In genomic region chr3:133505813-133506212, GRCh38 we compare ENCODE assay signal across 9 cellular contexts.
DNase-seq lines count a peak whose midpoint lies in the region; ATAC-seq and TF ChIP-seq lines count a peak whose summit lies in the region.
"Had no signal": no experiment of that assay in that cellular context is flagged by ENCODE, and none has a peak within 500 bp of the region (broad histone marks: within the 10 kb centered on the region; RNA-seq: fewer than 3 reads in every experiment).

No MANE protein-coding gene starts in this region.

- ATAC-seq in GM21619 (IDR thresholded peaks at IDR 0.05; ENCODE audit: unreplicated experiment) (peak; percentile 35), lower lobe of right lung (no peak)

- H3K27me3 ChIP-seq in KMS-11 (ENCODE audit: insufficient read depth, low read depth) = no peaks in the 10 kb centered on the region
- H3K27me3 ChIP-seq in lower lobe of right lung (ENCODE audit: low read depth) = no peaks in the 10 kb centered on the region
- peaks cover 4% of the 10 kb centered on the region for H3K27me3 ChIP-seq in left ventricle myocardium inferior (ENCODE audit: low read depth)
- no peaks in the 10 kb centered on the region for H3K27me3 ChIP-seq in GM23248 (replicated peaks; ENCODE audit: insufficient read depth)

- H3K4me2 ChIP-seq in KMS-11 (peak overlapping the region; percentile 91), GM23248 (ENCODE audit: unreplicated experiment) (no peak overlapping the region)

- H2AFZ ChIP-seq in KMS-11 (ENCODE audit: low read depth) = peak overlapping the region; percentile 61
- no peak overlapping the region for H2AFZ ChIP-seq in GM23248

- in situ Hi-C loops in GM23248 (cut with MboI) = no loop called here

- no peaks in the 10 kb centered on the region for H3F3A ChIP-seq in GM23248 (ENCODE audit: insufficient read depth)

- no peaks in the 10 kb centered on the region for H3K9me2 ChIP-seq in GM23248 (ENCODE audit: insufficient read depth)

- TF ChIP-seq CTCF in GM12865 (IDR thresholded peaks at IDR 0.05; ENCODE audit: insufficient read depth, low read depth, low read length, missing control alignments) (no peak), KMS-11 (conservative IDR thresholded peaks at IDR 0.05; ENCODE audit: low read depth, low read length) (no peak), lower lobe of right lung (IDR thresholded peaks at IDR 0.05) (no peak), left ventricle myocardium inferior (IDR thresholded peaks at IDR 0.05; ENCODE audit: borderline replicate concordance) (no peak)

- H3K36me3 ChIP-seq in KMS-11 (ENCODE audit: insufficient read depth) (no peaks in the 10 kb centered on the region), lower lobe of right lung (no peaks in the 10 kb centered on the region), left ventricle myocardium inferior (no peaks in the 10 kb centered on the region), GM23248 (ENCODE audit: low read depth) (no peaks in the 10 kb centered on the region)

- H4K20me1 ChIP-seq in KMS-11 (ENCODE audit: insufficient read depth) (no peaks in the 10 kb centered on the region), GM23248 (ENCODE audit: insufficient read depth) (no peaks in the 10 kb centered on the region)

- H3K4me1 ChIP-seq in KMS-11 (ENCODE audit: low read depth, poor library complexity, severe bottlenecking) = peaks cover 42% of the 10 kb centered on the region
- peaks cover 7% of the 10 kb centered on the region for H3K4me1 ChIP-seq in lower lobe of right lung
- H3K4me1 ChIP-seq in left ventricle myocardium inferior = peaks cover 3% of the 10 kb centered on the region
- H3K4me1 ChIP-seq in GM23248 (ENCODE audit: insufficient read depth) = no peaks in the 10 kb centered on the region

- DNase-seq in GM12865 (ENCODE audit: low read depth) (peak; percentile 23), lower lobe of right lung (no peak), left ventricle myocardium inferior (no peak), NCI-H226 (no peak), AG08395 (ENCODE audit: low spot score) (no peak), GM23248 (no peak)
- DNase-seq: NCI-H1092 treated with DMSO at 0.1 percent for 48 hours had no signal

- H3K4me3 ChIP-seq in GM12865 (ENCODE audit: low read depth, low read length) (peak overlapping the region; percentile 60), KMS-11 (IDR thresholded peaks at IDR 0.05; ENCODE audit: insufficient read depth, low read depth, low read length) (peak overlapping the region; percentile 97), lower lobe of right lung (no peak overlapping the region), left ventricle myocardium inferior (no peak overlapping the region), GM23248 (no peak overlapping the region)

- H3K9me3 ChIP-seq in lower lobe of right lung = no peaks in the 10 kb centered on the region
- no peaks in the 10 kb centered on the region for H3K9me3 ChIP-seq in left ventricle myocardium inferior (replicated peaks)
- no peaks in the 10 kb centered on the region for H3K9me3 ChIP-seq in GM23248 (ENCODE audit: low read depth)

- H3K9ac ChIP-seq in KMS-11 (peak overlapping the region; percentile 78), GM23248 (no peak overlapping the region)

- 11 to 17% methylated on average over 3 of the region's 3 CpGs for WGBS in GM23248 (ENCODE audit: low coverage in 1 of 2, low lambda C conversion rate in 2 of 2, missing lambda C conversion rate in 2 of 2), 2 experiments

- H3K27ac ChIP-seq in KMS-11 (peak overlapping the region; percentile 92), lower lobe of right lung (peak overlapping the region; percentile 52), left ventricle myocardium inferior (replicated peaks) (no peak overlapping the region), GM23248 (no peak overlapping the region)

- H3K79me2 ChIP-seq in KMS-11 (ENCODE audit: insufficient read depth, low read depth) (no peaks in the 10 kb centered on the region), GM23248 (ENCODE audit: insufficient read depth) (no peaks in the 10 kb centered on the region)

- intact Hi-C loops in lower lobe of right lung (cut with DNase I) = no loop called here
- intact Hi-C loops in left ventricle myocardium inferior (cut with micrococcal nuclease) = no loop called here

Comparison
In these comparisons a context has a peak if more than half of its experiments do, and no peak if none do; other contexts are left out.
1. H3K4me3 ChIP-seq: peak in GM12865 (single experiment) and KMS-11 (single experiment); none in lower lobe of right lung (single experiment), left ventricle myocardium inferior (single experiment) and GM23248 (single experiment).
2. H3K27ac ChIP-seq: peak in KMS-11 (single experiment) and lower lobe of right lung (single experiment); none in left ventricle myocardium inferior (single experiment) and GM23248 (single experiment).